In genomic region chr19:1318678-1319471, GRCh38 we compare ENCODE assay signal across 2 cellular contexts.
TF ChIP-seq lines count a peak whose summit lies in the region.

No MANE protein-coding gene starts in this region.

TF ChIP-seq in SK-N-SH, 30 proteins besides CTCF, POLR2A, EP300 and RAD21 (continued from another document):
- no peak for TF ChIP-seq ZBTB33 (IDR thresholded peaks at IDR 0.05; ENCODE audit: borderline replicate concordance, low read depth)
- TF ChIP-seq USF1 (IDR thresholded peaks at IDR 0.05; ENCODE audit: borderline replicate concordance, low read depth), result no peak
- no peak for TF ChIP-seq RXRA (IDR thresholded peaks at IDR 0.05; ENCODE audit: borderline replicate concordance, low read depth)
- no peak for TF ChIP-seq EZH2phosphoT487 (IDR thresholded peaks at IDR 0.05; ENCODE audit: borderline replicate concordance, low read depth)
- no peak for TF ChIP-seq PBX3 (IDR thresholded peaks at IDR 0.05)
- no peak for TF ChIP-seq IRF3 (IDR thresholded peaks at IDR 0.05; ENCODE audit: low read depth, low read length)
- no peak for TF ChIP-seq REST (IDR thresholded peaks at IDR 0.05; ENCODE audit: low read depth, low read length)
- no peak for TF ChIP-seq SIN3A (IDR thresholded peaks at IDR 0.05; ENCODE audit: borderline replicate concordance, low read depth, low read length)
- TF ChIP-seq SMC3 (IDR thresholded peaks at IDR 0.05; ENCODE audit: low read depth, low read length), result no peak
- TF ChIP-seq FOXJ3 (CRISPR knock-in tag; IDR thresholded peaks at IDR 0.05), result no peak
- TF ChIP-seq FOSL2 (IDR thresholded peaks at IDR 0.05; ENCODE audit: borderline replicate concordance, low read depth), result no peak
- no peak for TF ChIP-seq POLR2AphosphoS5 (IDR thresholded peaks at IDR 0.05; ENCODE audit: low read depth, low read length)
- TF ChIP-seq GABPA (IDR thresholded peaks at IDR 0.05; ENCODE audit: low read depth), result no peak

TF ChIP-seq in SK-N-SH treated with all-trans-retinoic acid at 6 μM for 48 hours, 23 proteins besides CTCF, POLR2A, EP300 and RAD21 (continued from another document):
- TF ChIP-seq PATZ1 (CRISPR knock-in tag; IDR thresholded peaks at IDR 0.05; ENCODE audit: borderline replicate concordance) (no peak), BACH2 (CRISPR knock-in tag; IDR thresholded peaks at IDR 0.05; ENCODE audit: borderline replicate concordance) (no peak), PPARA (CRISPR knock-in tag; IDR thresholded peaks at IDR 0.05; ENCODE audit: borderline replicate concordance) (no peak), ARNTL (CRISPR knock-in tag; IDR thresholded peaks at IDR 0.05; ENCODE audit: borderline replicate concordance, low read depth) (no peak), CREB5 (CRISPR knock-in tag; IDR thresholded peaks at IDR 0.05; ENCODE audit: low read depth) (no peak), ZFP30 (CRISPR knock-in tag; IDR thresholded peaks at IDR 0.05) (no peak), TCF4 (CRISPR knock-in tag; IDR thresholded peaks at IDR 0.05; ENCODE audit: borderline replicate concordance) (no peak), OSR1 (CRISPR knock-in tag; IDR thresholded peaks at IDR 0.05) (no peak), ZNF8 (CRISPR knock-in tag; IDR thresholded peaks at IDR 0.05) (no peak), ZNF565 (CRISPR knock-in tag; conservative IDR thresholded peaks at IDR 0.05; ENCODE audit: low read depth) (no peak)
